14 cellular contexts compared by ENCODE assay signal in genomic region chr15:95655089-95655488, GRCh38.
DNase-seq lines count a peak whose midpoint lies in the region; ATAC-seq and TF ChIP-seq lines count a peak whose summit lies in the region.
"Had no signal": no experiment of that assay in that cellular context is flagged by ENCODE, and none has a peak within 500 bp of the region (broad histone marks: within the 10 kb centered on the region; RNA-seq: fewer than 3 reads in every experiment).

No MANE protein-coding gene starts in this region.

- H2AK9ac ChIP-seq in IMR-90 (replicated peaks; ENCODE audit: low read depth, low read length, poor library complexity): no peak overlapping the region

- 0 out of 2 replicates have a peak overlapping the region, but pooled peaks have one; percentile 3 for H3K56ac ChIP-seq in IMR-90 (ENCODE audit: extremely low read depth, insufficient read depth, low read length)

- peak; percentile 69 for ATAC-seq in IMR-90 (ENCODE audit: low read depth)

- no peaks in the 10 kb centered on the region for H3K36me3 ChIP-seq in IMR-90 (ENCODE audit: control insufficient read depth, insufficient read depth, low read length)
- H3K36me3 ChIP-seq: HAP-1 had no signal

- no peak overlapping the region for H2AK5ac ChIP-seq in IMR-90 (ENCODE audit: low read depth, low read length)

- peak; percentile 58 for DNase-seq in EH (ENCODE audit: low read depth)
- peak; percentile 32 for DNase-seq in IMR-90
- no peak for DNase-seq in chondrocyte (ENCODE audit: low spot score)
- no peak for DNase-seq in osteocyte (ENCODE audit: extremely low spot score, unreplicated experiment)
- no peak for DNase-seq in effector CD8-positive, alpha-beta T cell (lab: John Stamatoyannopoulos, UW)
- DNase-seq in effector CD4-positive, alpha-beta T cell: no peak
- DNase-seq: C1 segment of cervical spinal cord; Calu3; CD4-positive, alpha-beta memory T cell; COR-L47; DMS53; DMS79 treated with DMSO at 0.1 percent for 48 hours; GOT3 had no signal

- H3K4ac ChIP-seq in IMR-90 (ENCODE audit: low read depth, low read length): no peak overlapping the region

- no peaks in the 10 kb centered on the region for H3K36me3 Mint-ChIP-seq in chondrocyte (ENCODE audit: low read depth)
- H3K36me3 Mint-ChIP-seq in osteocyte (ENCODE audit: unreplicated experiment): peaks cover 3% of the 10 kb centered on the region
- H3K36me3 Mint-ChIP-seq: CD4-positive, alpha-beta memory T cell had no signal

- CTCF ChIA-PET in IMR-90 (lab: Yijun Ruan, JAX): no interaction called here

- BruUV-seq in IMR-90 (replicated peaks; lab: Mats Ljungman, UMichigan): no TSS peak

- TF ChIP-seq CTCF in IMR-90 (conservative IDR thresholded peaks at IDR 0.05; ENCODE audit: low read depth, low read length) (no peak), chondrocyte (IDR thresholded peaks at IDR 0.05) (no peak), osteocyte (IDR thresholded peaks at IDR 0.05) (no peak)

- H4K20me1 ChIP-seq in IMR-90 (ENCODE audit: insufficient read depth, low read length): no peaks in the 10 kb centered on the region

- H3K9ac ChIP-seq in IMR-90 (ENCODE audit: low read depth, low read length): no peak overlapping the region

- H3K9me3 ChIP-seq in IMR-90 (ENCODE audit: control insufficient read depth, insufficient read depth, low read length): no peaks in the 10 kb centered on the region
- H3K9me3 ChIP-seq: HAP-1 had no signal

- H4K5ac ChIP-seq in IMR-90 (ENCODE audit: low read depth, low read length): no peak overlapping the region; the same call in 1 of the 2 replicates

- H2BK20ac ChIP-seq in IMR-90 (ENCODE audit: low read depth, low read length): no peak overlapping the region

- no peaks in the 10 kb centered on the region for H3K9me1 ChIP-seq in IMR-90 (ENCODE audit: insufficient read depth, low read length)

- no peak overlapping the region for H2BK120ac ChIP-seq in IMR-90 (ENCODE audit: low read depth, low read length)

- no peaks in the 10 kb centered on the region for H3K27me3 Mint-ChIP-seq in chondrocyte (ENCODE audit: low read depth)
- H3K27me3 Mint-ChIP-seq in osteocyte (ENCODE audit: unreplicated experiment): no peaks in the 10 kb centered on the region

- no peak overlapping the region for H4K91ac ChIP-seq in IMR-90 (ENCODE audit: insufficient read depth, low read depth, low read length)

- no peak overlapping the region for H2AFZ ChIP-seq in IMR-90 (replicated peaks; ENCODE audit: low read length, poor library complexity)

- intact Hi-C loops in IMR-90 (cut with micrococcal nuclease): loop anchor here (10.0 kb wide), 1 partner anchor 670 kb away; no protein-coding TSS in a partner anchor

- H4K8ac ChIP-seq in IMR-90 (ENCODE audit: low read depth in 2 of 2, low read length in 2 of 2): no peak overlapping the region

- 0 out of 3 replicates have a peak overlapping the region, but pooled peaks have one; percentile 61 for H2BK15ac ChIP-seq in IMR-90 (ENCODE audit: low read depth, low read length)

- H3K4me1 Mint-ChIP-seq in chondrocyte (ENCODE audit: low read depth): peaks cover 35% of the 10 kb centered on the region
- peaks cover 39% of the 10 kb centered on the region for H3K4me1 Mint-ChIP-seq in osteocyte (ENCODE audit: unreplicated experiment)
- H3K4me1 Mint-ChIP-seq: CD4-positive, alpha-beta memory T cell had no signal

- no peak overlapping the region for H3K4me3 ChIP-seq in IMR-90 (ENCODE audit: insufficient read depth, low read depth, low read length)
- H3K4me3 ChIP-seq: HAP-1 had no signal

- H3K27ac Mint-ChIP-seq in chondrocyte (ENCODE audit: unreplicated experiment): peak overlapping the region; percentile 3
- H3K27ac Mint-ChIP-seq in osteocyte (ENCODE audit: unreplicated experiment): peak overlapping the region; percentile 80
- H3K27ac Mint-ChIP-seq: CD4-positive, alpha-beta memory T cell had no signal

- peak overlapping the region; percentile 14; the same call in 1 of the 2 replicates for H3K23ac ChIP-seq in IMR-90 (ENCODE audit: low read depth, low read length)

- POLR2A ChIA-PET in IMR-90 (lab: Charles Lee; ENCODE audit: unreplicated experiment): no interaction called here

- TF ChIP-seq POLR2A in IMR-90 (IDR thresholded peaks at IDR 0.05; ENCODE audit: low read depth, low read length): no peak

- in situ Hi-C loops in IMR-90 (cut with MboI; ENCODE audit: low sequenced_read_pairs): no loop called here

- no peak overlapping the region for H3K4me2 ChIP-seq in IMR-90 (ENCODE audit: low read depth, low read length)

- dilution Hi-C loops in IMR-90 (cut with HindIII; ENCODE audit: low sequenced_read_pairs, unreplicated experiment): no loop called here

- H3K14ac ChIP-seq in IMR-90 (replicated peaks; ENCODE audit: low read depth, low read length): 0 out of 2 replicates have a peak overlapping the region, but pooled peaks have one; percentile 29

- H3K27me3 ChIP-seq in IMR-90 (ENCODE audit: control insufficient read depth, insufficient read depth, low read length): no peaks in the 10 kb centered on the region

- no peak for TF ChIP-seq RAD21 in IMR-90 (IDR thresholded peaks at IDR 0.05; ENCODE audit: low read length)

- H3K4me1 ChIP-seq in IMR-90 (ENCODE audit: control insufficient read depth, insufficient read depth, low read length): peaks cover 4% of the 10 kb centered on the region; the same call in 1 of the 2 replicates
- H3K4me1 ChIP-seq: HAP-1 had no signal

- no peaks in the 10 kb centered on the region for H3K79me1 ChIP-seq in IMR-90 (ENCODE audit: low read depth in 1 of 2, low read length in 2 of 2)

- peak overlapping the region; percentile 27 for H2BK5ac ChIP-seq in IMR-90 (ENCODE audit: low read depth, low read length, poor library complexity, severe bottlenecking)

- WGBS in IMR-90 (ENCODE audit: extremely low coverage in 2 of 2, insufficient read length in 1 of 2), 2 experiments: no CpG with 5 or more reads among the region's 3 CpGs

- peak overlapping the region; percentile 55; the same call in 1 of the 2 replicates for H3K27ac ChIP-seq in IMR-90 (ENCODE audit: insufficient read depth, low read length)

- peak overlapping the region; percentile 81; the same call in 1 of the 2 replicates for H3K18ac ChIP-seq in IMR-90 (ENCODE audit: low read depth, low read length)

- H3K9me3 Mint-ChIP-seq in chondrocyte (ENCODE audit: low read depth) (peaks cover 6% of the 10 kb centered on the region), osteocyte (ENCODE audit: unreplicated experiment) (no peaks in the 10 kb centered on the region)

- H3K4me3 Mint-ChIP-seq in chondrocyte (ENCODE audit: unreplicated experiment) (no peak overlapping the region), osteocyte (ENCODE audit: unreplicated experiment) (no peak overlapping the region)
- H3K4me3 Mint-ChIP-seq: CD4-positive, alpha-beta memory T cell had no signal

TF ChIP-seq in IMR-90, 13 proteins besides CTCF, POLR2A, EP300 and RAD21:
- no peak for TF ChIP-seq BHLHE40 (IDR thresholded peaks at IDR 0.05; ENCODE audit: low read depth, low read length)
- no peak for TF ChIP-seq CHD1 (IDR thresholded peaks at IDR 0.05; ENCODE audit: low read depth, low read length)
- TF ChIP-seq RCOR1 (IDR thresholded peaks at IDR 0.05; ENCODE audit: insufficient replicate concordance, low read length): no peak
- no peak for TF ChIP-seq NFE2L2 (IDR thresholded peaks at IDR 0.05; ENCODE audit: low read depth, low read length)
- no peak for TF ChIP-seq MXI1 (IDR thresholded peaks at IDR 0.05; ENCODE audit: borderline replicate concordance, low read depth, low read length)
- TF ChIP-seq ELK1 (IDR thresholded peaks at IDR 0.05; ENCODE audit: borderline replicate concordance, low read depth, low read length): no peak
- TF ChIP-seq MAFK (IDR thresholded peaks at IDR 0.05; ENCODE audit: low read depth, low read length): no peak
- no peak for TF ChIP-seq RFX5 (IDR thresholded peaks at IDR 0.05; ENCODE audit: low read depth, low read length)
- TF ChIP-seq FOS (IDR thresholded peaks at IDR 0.05; ENCODE audit: low read depth, low read length): no peak
- TF ChIP-seq SMC3 (IDR thresholded peaks at IDR 0.05; ENCODE audit: low read depth, low read length): no peak
- TF ChIP-seq MAZ (IDR thresholded peaks at IDR 0.05; ENCODE audit: borderline replicate concordance, low read depth, low read length): no peak
- TF ChIP-seq USF2 (IDR thresholded peaks at IDR 0.05; ENCODE audit: low read depth, low read length): no peak
- no peak for TF ChIP-seq CEBPB (IDR thresholded peaks at IDR 0.05; ENCODE audit: low read depth, low read length)

Comparison
In these comparisons a context has a peak if more than half of its experiments do, and no peak if none do; other contexts are left out.
1. DNase-seq: peak in EH (single experiment) and IMR-90 (single experiment); none in chondrocyte (single experiment), osteocyte (single experiment), effector CD8-positive, alpha-beta T cell (single experiment) and effector CD4-positive, alpha-beta T cell (single experiment).